ENCODE assay signal across 15 cellular contexts in genomic region chr17:75922173-75922961, GRCh38. TPM values are rescaled to one million over a fixed set of nuclear protein-coding genes. Genes with fewer than 3 reads are reported as not detected.
A peak's percentile ranks its signal among the peaks of the same experiment; 100 is the strongest.
DNase-seq lines count a peak whose midpoint lies in the region; ATAC-seq, FAIRE-seq and TF ChIP-seq lines count a peak whose summit lies in the region.
"Had no signal": no experiment of that assay in that cellular context is flagged by ENCODE, and none has a peak within 500 bp of the region (broad histone marks: within the 10 kb centered on the region; RNA-seq: fewer than 3 reads in every experiment).

No MANE protein-coding gene starts in this region.

- TF ChIP-seq CTCF in right atrium auricular region (IDR thresholded peaks at IDR 0.05) (no peak), right lobe of liver (IDR thresholded peaks at IDR 0.05) (no peak)

- no peak overlapping the region for H3K4me3 Mint-ChIP-seq in activated T-helper 1 cell treated with anti-CD3 and anti-CD28 coated beads, Interleukin-12 subunit alpha, Interleukin-12 subunit beta, Interleukin-2, Interleukin-4 antibody, amounts not matched to agents 30 ng/mL and 10 ng/mL and 1 ng/mL, durations not matched to agents 14 hours and 24 hours and 36 hours

- no peaks in the 10 kb centered on the region for H3K36me3 Mint-ChIP-seq in activated T-helper 1 cell treated with anti-CD3 and anti-CD28 coated beads, Interleukin-12 subunit alpha, Interleukin-12 subunit beta, Interleukin-2, Interleukin-4 antibody, amounts not matched to agents 30 ng/mL and 10 ng/mL and 1 ng/mL, durations not matched to agents 14 hours and 24 hours and 36 hours (ENCODE audit: low read depth)

- in situ Hi-C loops in G401 (cut with HindIII; ENCODE audit: low sequenced_read_pairs): loop anchor here (25.0 kb wide), 1 partner anchor 115 kb away; the partner anchor contains the start of gene EVPL

- peak; percentile 13 for FAIRE-seq in urothelium cell line (lab: Jason Lieb, UNC)
- FAIRE-seq: A204.1, RCC 7860 had no signal

- H3K9me3 Mint-ChIP-seq in activated T-helper 1 cell treated with anti-CD3 and anti-CD28 coated beads, Interleukin-12 subunit alpha, Interleukin-12 subunit beta, Interleukin-2, Interleukin-4 antibody, amounts not matched to agents 30 ng/mL and 10 ng/mL and 1 ng/mL, durations not matched to agents 14 hours and 24 hours and 36 hours: no peaks in the 10 kb centered on the region

- H3K27ac ChIP-seq in right atrium auricular region (no peak overlapping the region), right lobe of liver (peak overlapping the region in 1 of 3 donors; percentile 7)
- H3K27ac ChIP-seq: C4-2B had no signal

- peak overlapping the region; percentile 55 for H3K27ac Mint-ChIP-seq in activated T-helper 1 cell treated with anti-CD3 and anti-CD28 coated beads, Interleukin-12 subunit alpha, Interleukin-12 subunit beta, Interleukin-2, Interleukin-4 antibody, amounts not matched to agents 30 ng/mL and 10 ng/mL and 1 ng/mL, durations not matched to agents 14 hours and 24 hours and 36 hours

- intact Hi-C loops in left cardiac atrium (cut with DNase I): no loop called here
- intact Hi-C loops in activated T-helper 1 cell treated with anti-CD3 and anti-CD28 coated beads, Interleukin-12 subunit alpha, Interleukin-12 subunit beta, Interleukin-2, Interleukin-4 antibody, amounts not matched to agents 30 ng/mL and 10 ng/mL and 1 ng/mL, durations not matched to agents 14 hours and 24 hours and 36 hours (cut with micrococcal nuclease): no loop called here
- intact Hi-C loops in right lobe of liver (cut with DNase I): no loop called here

- H3K9me3 ChIP-seq in right atrium auricular region: no peaks in the 10 kb centered on the region
- H3K9me3 ChIP-seq in right lobe of liver: no peaks in the 10 kb centered on the region

- H3K36me3 ChIP-seq in right atrium auricular region (no peaks in the 10 kb centered on the region), right lobe of liver (no peaks in the 10 kb centered on the region)

- WGBS in right lobe of liver (ENCODE audit: insufficient coverage, low coverage, low lambda C conversion rate, missing lambda C conversion rate): 68% methylated on average over 18 of the region's 18 CpGs

- ATAC-seq in left cardiac atrium (peak; percentile 36 to 41), right lobe of liver (peak; percentile 76 to 85 (median 78)), GM21367 (IDR thresholded peaks at IDR 0.05; ENCODE audit: unreplicated experiment) (no peak)

- TF ChIP-seq POLR2A in right lobe of liver (IDR thresholded peaks at IDR 0.05): no peak

- DNase-seq in left cardiac atrium: no peak
- no peak for DNase-seq in right atrium auricular region (ENCODE audit: low spot score)
- DNase-seq in activated T-helper 1 cell treated with anti-CD3 and anti-CD28 coated beads, Interleukin-12 subunit alpha, Interleukin-12 subunit beta, Interleukin-2, Interleukin-4 antibody, amounts not matched to agents 30 ng/mL and 10 ng/mL and 1 ng/mL, durations not matched to agents 14 hours and 24 hours and 36 hours (ENCODE audit: low spot score): no peak
- no peak for DNase-seq in right lobe of liver
- no peak for DNase-seq in urothelium cell line (ENCODE audit: low spot score)
- DNase-seq in G401 (ENCODE audit: low spot score): no peak
- no peak for DNase-seq in SW480 (ENCODE audit: low spot score)
- DNase-seq: IMR-90, NCI-H187, NCI-H69, SIG-M5 had no signal

- H3K27me3 Mint-ChIP-seq in activated T-helper 1 cell treated with anti-CD3 and anti-CD28 coated beads, Interleukin-12 subunit alpha, Interleukin-12 subunit beta, Interleukin-2, Interleukin-4 antibody, amounts not matched to agents 30 ng/mL and 10 ng/mL and 1 ng/mL, durations not matched to agents 14 hours and 24 hours and 36 hours (ENCODE audit: insufficient read depth): no peaks in the 10 kb centered on the region

- H3K4me3 ChIP-seq in right atrium auricular region (no peak overlapping the region), right lobe of liver (no peak overlapping the region)

- peaks cover 0 to 14% of the 10 kb centered on the region in 2 donors for H3K4me1 ChIP-seq in right atrium auricular region
- peaks cover 0 to 12% (median 10%) of the 10 kb centered on the region in 4 donors for H3K4me1 ChIP-seq in right lobe of liver

- no peaks in the 10 kb centered on the region for H3K4me1 Mint-ChIP-seq in activated T-helper 1 cell treated with anti-CD3 and anti-CD28 coated beads, Interleukin-12 subunit alpha, Interleukin-12 subunit beta, Interleukin-2, Interleukin-4 antibody, amounts not matched to agents 30 ng/mL and 10 ng/mL and 1 ng/mL, durations not matched to agents 14 hours and 24 hours and 36 hours (ENCODE audit: low read depth)

- no peaks in the 10 kb centered on the region for H3K27me3 ChIP-seq in right atrium auricular region
- no peaks in the 10 kb centered on the region for H3K27me3 ChIP-seq in right lobe of liver

RNA-seq across cellular contexts. Expression of gene MRPL38, which starts 17.7 kb away (rescaled TPM):
- 10 to 100 TPM; 73.7 to 83.4 TPM for total RNA-seq in left cardiac atrium
- 10 to 100 TPM; 27.2 to 36.4 TPM for total RNA-seq in right atrium auricular region
- 151 and 160 TPM in 2 replicates for total RNA-seq in activated T-helper 1 cell treated with anti-CD3 and anti-CD28 coated beads, Interleukin-12 subunit alpha, Interleukin-12 subunit beta, Interleukin-2, Interleukin-4 antibody, amounts not matched to agents 30 ng/mL and 10 ng/mL and 1 ng/mL, durations not matched to agents 14 hours and 24 hours and 36 hours
- total RNA-seq in right lobe of liver: 10 to 100 TPM; 46.1 to 79.8 (median 57.3) TPM
- total RNA-seq in G401 (2014; rRNA removed; shearing (Covaris generic)): 102 and 134 TPM in 2 replicates

RNA-seq across cellular contexts. Expression of gene FBF1, which starts 18.5 kb away (rescaled TPM):
- total RNA-seq in left cardiac atrium (1 to 10 TPM; 3.0 to 4.7 TPM), right atrium auricular region (1 to 10 TPM; 3.8 to 6.3 TPM), right lobe of liver (1 to 10 TPM in 5 of 6 experiments, under 1 TPM in 1; 0.86 to 3.1 (median 2.7) TPM)
- total RNA-seq in activated T-helper 1 cell treated with anti-CD3 and anti-CD28 coated beads, Interleukin-12 subunit alpha, Interleukin-12 subunit beta, Interleukin-2, Interleukin-4 antibody, amounts not matched to agents 30 ng/mL and 10 ng/mL and 1 ng/mL, durations not matched to agents 14 hours and 24 hours and 36 hours: 19.4 and 20.0 TPM in 2 replicates
- total RNA-seq in G401 (2014; rRNA removed; shearing (Covaris generic)): 10.4 and 21.6 TPM in 2 replicates

RNA-seq across cellular contexts. Expression of gene TRIM65, which starts 25.6 kb away (rescaled TPM):
- total RNA-seq in left cardiac atrium (1 to 10 TPM; 8.4 to 9.9 TPM), right atrium auricular region (1 to 10 TPM; 7.0 to 9.8 TPM), right lobe of liver (1 to 10 TPM; 5.9 to 8.1 (median 7.6) TPM)
- 45.0 and 53.7 TPM in 2 replicates for total RNA-seq in activated T-helper 1 cell treated with anti-CD3 and anti-CD28 coated beads, Interleukin-12 subunit alpha, Interleukin-12 subunit beta, Interleukin-2, Interleukin-4 antibody, amounts not matched to agents 30 ng/mL and 10 ng/mL and 1 ng/mL, durations not matched to agents 14 hours and 24 hours and 36 hours
- 37.5 and 41.7 TPM in 2 replicates for total RNA-seq in G401 (2014; rRNA removed; shearing (Covaris generic))

RNA-seq across cellular contexts. Expression of gene TRIM47, which starts 44.0 kb away (rescaled TPM):
- 10 to 100 TPM; 22.9 to 25.3 TPM for total RNA-seq in left cardiac atrium
- total RNA-seq in right atrium auricular region: 10 to 100 TPM; 16.8 to 24.8 TPM
- 30.5 and 32.7 TPM in 2 replicates for total RNA-seq in activated T-helper 1 cell treated with anti-CD3 and anti-CD28 coated beads, Interleukin-12 subunit alpha, Interleukin-12 subunit beta, Interleukin-2, Interleukin-4 antibody, amounts not matched to agents 30 ng/mL and 10 ng/mL and 1 ng/mL, durations not matched to agents 14 hours and 24 hours and 36 hours
- 10 to 100 TPM in 5 of 6 experiments, 1 to 10 TPM in 1; 9.1 to 27.0 (median 21.5) TPM for total RNA-seq in right lobe of liver
- total RNA-seq in G401 (2014; rRNA removed; shearing (Covaris generic)): 2.1 and 2.7 TPM in 2 replicates

RNA-seq across cellular contexts. Expression of gene ACOX1, which starts 56.6 kb away (rescaled TPM):
- total RNA-seq in left cardiac atrium: 10 to 100 TPM; 57.8 to 62.0 TPM
- total RNA-seq in right atrium auricular region: 10 to 100 TPM; 49.6 to 67.4 TPM
- 25.3 and 28.2 TPM in 2 replicates for total RNA-seq in activated T-helper 1 cell treated with anti-CD3 and anti-CD28 coated beads, Interleukin-12 subunit alpha, Interleukin-12 subunit beta, Interleukin-2, Interleukin-4 antibody, amounts not matched to agents 30 ng/mL and 10 ng/mL and 1 ng/mL, durations not matched to agents 14 hours and 24 hours and 36 hours
- total RNA-seq in right lobe of liver: 100 to 1,000 TPM; 112 to 202 (median 190) TPM
- 27.7 and 32.2 TPM in 2 replicates for total RNA-seq in G401 (2014; rRNA removed; shearing (Covaris generic))
